ENCODE assay signal across 1 cellular context in genomic region chr3:186902154-186902553, GRCh38.
TF ChIP-seq lines count a peak whose summit lies in the region.

No MANE protein-coding gene starts in this region.

TF ChIP-seq in K562, 482 proteins besides CTCF, POLR2A, EP300 and RAD21:
- peak; percentile 41; the same call in 1 of the 2 replicates for TF ChIP-seq HDAC8 (tag; IDR thresholded peaks at IDR 0.05)
- TF ChIP-seq, protein P1, sequence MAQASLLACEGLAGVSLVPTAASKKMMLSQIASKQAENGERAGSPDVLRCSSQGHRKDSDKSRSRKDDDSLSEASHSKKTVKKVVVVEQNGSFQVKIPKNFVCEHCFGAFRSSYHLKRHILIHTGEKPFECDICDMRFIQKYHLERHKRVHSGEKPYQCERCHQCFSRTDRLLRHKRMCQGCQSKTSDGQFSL (CRISPR knock-in tag; IDR thresholded peaks at IDR 0.05): no peak
- TF ChIP-seq, protein P1 (tag; IDR thresholded peaks at IDR 0.05): 0 out of 4 replicates have a peak, but pooled peaks of 1 of the 2 experiments have one; percentile 34
- no peak for TF ChIP-seq MAFK (IDR thresholded peaks at IDR 0.05; ENCODE audit: low read length)
- TF ChIP-seq DMBX1 (CRISPR knock-in tag; IDR thresholded peaks at IDR 0.05; ENCODE audit: borderline replicate concordance): peak; percentile 72; the same call in 1 of the 2 replicates
